Comparison of ENCODE assay signal across 12 cellular contexts in genomic region chr1:208161656-208162375, GRCh38.
DNase-seq lines count a peak whose midpoint lies in the region; ATAC-seq and TF ChIP-seq lines count a peak whose summit lies in the region.
"Had no signal": no experiment of that assay in that cellular context is flagged by ENCODE, and none has a peak within 500 bp of the region (broad histone marks: within the 10 kb centered on the region; RNA-seq: fewer than 3 reads in every experiment).

No MANE protein-coding gene starts in this region.

- H3K36me3 ChIP-seq in neuronal stem cell (replicated peaks in 1 of 2; ENCODE audit: control insufficient read depth in 2 of 2, insufficient read depth in 2 of 2, low read length in 2 of 2) = no peaks in the 10 kb centered on the region

- H2BK15ac ChIP-seq in neuronal stem cell (ENCODE audit: low read length) = no peak overlapping the region

- H2AK5ac ChIP-seq in neuronal stem cell (ENCODE audit: low read depth, low read length) = peak overlapping the region; percentile 16

- no peak overlapping the region for H4K91ac ChIP-seq in neuronal stem cell (ENCODE audit: low read depth, low read length, poor library complexity)

- no peak overlapping the region for H3K9ac ChIP-seq in neuronal stem cell (ENCODE audit: low read depth, low read length, poor library complexity)

- whole genome bisulfite sequencing in neuronal stem cell (ENCODE audit: extremely low coverage in 2 of 2, insufficient read length in 2 of 2, insufficient replicate concordance in 1 of 2), 2 donors = no CpG with 5 or more reads among the region's 6 CpGs

- no peaks in the 10 kb centered on the region for H3K9me3 ChIP-seq in neuronal stem cell (replicated peaks in 1 of 2; ENCODE audit: control insufficient read depth in 2 of 2, insufficient read depth in 1 of 2, low read depth in 1 of 2, low read length in 2 of 2)

- no peak for ATAC-seq in HG02642 (IDR thresholded peaks at IDR 0.05; ENCODE audit: poor library complexity, unreplicated experiment)

- peaks cover 27 to 39% of the 10 kb centered on the region in 2 donors for H3K4me1 ChIP-seq in neuronal stem cell (ENCODE audit: control insufficient read depth in 2 of 2, insufficient read depth in 1 of 2, low read depth in 1 of 2, low read length in 2 of 2)

- H3K4me3 ChIP-seq in fibroblast of mammary gland (ENCODE audit: control insufficient read depth, low read depth, low read length) (no peak overlapping the region), neuronal stem cell (ENCODE audit: low read length in 2 of 2) (no peak overlapping the region)

- no peak overlapping the region for H2AFZ ChIP-seq in neuronal stem cell (ENCODE audit: low read length)

- H3K4me2 ChIP-seq in neuronal stem cell (ENCODE audit: insufficient read depth, low read length, poor library complexity, severe bottlenecking) = no peak overlapping the region

- no peaks in the 10 kb centered on the region for H3K27me3 ChIP-seq in neuronal stem cell (ENCODE audit: control insufficient read depth in 3 of 3, insufficient read depth in 3 of 3, low read depth in 1 of 3, low read length in 3 of 3)

- no peak overlapping the region for H2BK12ac ChIP-seq in neuronal stem cell (ENCODE audit: low read length)

- H3K4ac ChIP-seq in neuronal stem cell (ENCODE audit: low read length) = no peak overlapping the region

- H3K79me1 ChIP-seq in neuronal stem cell (ENCODE audit: low read depth, low read length) = no peaks in the 10 kb centered on the region

- H2BK5ac ChIP-seq in neuronal stem cell (ENCODE audit: low read length) = no peak overlapping the region

- H2BK120ac ChIP-seq in neuronal stem cell (ENCODE audit: low read depth, low read length) = no peak overlapping the region

- no peak overlapping the region for H3K18ac ChIP-seq in neuronal stem cell (ENCODE audit: low read length)

- H3K27ac ChIP-seq in neuronal stem cell (replicated peaks; ENCODE audit: low read length) = no peak overlapping the region

- no peak for TF ChIP-seq CTCF in fibroblast of mammary gland (conservative IDR thresholded peaks at IDR 0.05; ENCODE audit: control insufficient read depth, insufficient read depth, low read depth, low read length)

- no peak overlapping the region for H3K23ac ChIP-seq in neuronal stem cell (ENCODE audit: low read depth, low read length, poor library complexity)

- no peak overlapping the region for H4K8ac ChIP-seq in neuronal stem cell (ENCODE audit: low read depth, low read length)

- H3K14ac ChIP-seq in neuronal stem cell (ENCODE audit: low read length) = no peak overlapping the region

- peak; percentile 73 for DNase-seq in DMS 273 (lab: John Stamatoyannopoulos, UW; ENCODE audit: unreplicated experiment)
- DNase-seq in NCI-H69 (lab: John Stamatoyannopoulos, UW) = peak; percentile 62
- DNase-seq in fibroblast of mammary gland (ENCODE audit: low read depth) = peak; percentile 49
- DNase-seq in neuronal stem cell (ENCODE audit: low spot score) = no peak
- no peak for DNase-seq in central memory CD4-positive, alpha-beta T cell
- DNase-seq in AG08396 (ENCODE audit: low spot score) = no peak
- DNase-seq in foreskin melanocyte = no peak
- DNase-seq: activated CD4-positive, alpha-beta T cell treated with anti-CD3 and anti-CD28 coated beads, Interleukin-2, amount 50 U/mL, for 48 hours; activated gamma-delta T cell; KG1; OCI-M1 had no signal

Comparison
In these comparisons a context has a peak if more than half of its experiments do, and no peak if none do; other contexts are left out.
1. DNase-seq: peak in DMS 273 (single experiment), NCI-H69 (single experiment) and fibroblast of mammary gland (single experiment); none in neuronal stem cell (single experiment), central memory CD4-positive, alpha-beta T cell (single experiment), AG08396 (single experiment) and foreskin melanocyte (single experiment).